ENCODE assay signal across 1 cellular context in the genomic region with DNA sequence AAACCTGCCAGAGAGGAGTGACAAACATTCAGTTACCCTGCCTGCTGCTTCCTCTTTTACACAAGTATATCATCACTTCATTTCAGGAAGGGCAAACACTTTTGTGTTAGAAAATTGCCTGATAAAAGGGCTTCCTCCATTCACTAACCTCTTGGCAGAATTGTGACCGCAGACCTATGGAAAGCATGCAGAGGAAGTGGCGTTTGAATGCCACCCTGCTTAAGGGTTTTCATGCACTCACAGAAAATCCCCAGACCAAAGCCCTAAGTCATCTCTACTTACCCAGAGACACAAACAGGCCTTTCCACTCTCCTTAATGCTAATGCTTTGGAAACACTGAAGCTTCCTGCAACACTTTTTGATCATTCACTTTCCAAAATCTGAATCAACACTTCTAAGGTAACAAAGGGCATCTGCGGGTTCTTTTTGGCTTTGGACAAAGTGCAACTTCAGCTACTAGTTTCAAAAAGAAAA.
A peak's percentile ranks its signal among the peaks of the same experiment; 100 is the strongest.
TF ChIP-seq lines count a peak whose summit lies in the region.

No MANE protein-coding gene starts in this region.

TF ChIP-seq in liver, 16 proteins besides CTCF, POLR2A, EP300 and RAD21 (continued from another document):
- TF ChIP-seq ZBTB33 (IDR thresholded peaks at IDR 0.05) (peak; percentile 22), JUND (IDR thresholded peaks at IDR 0.05) (peak in 1 of 2 donors; percentile 31), GABPA (IDR thresholded peaks at IDR 0.05 in 1 of 2, conservative IDR thresholded peaks at IDR 0.05 in 1 of 2) (no peak), RXRA (IDR thresholded peaks at IDR 0.05) (peak; percentile 32 to 45), SP1 (IDR thresholded peaks at IDR 0.05) (peak; percentile 85), HNF4G (IDR thresholded peaks at IDR 0.05) (peak; percentile 51), HNF4A (conservative IDR thresholded peaks at IDR 0.05) (peak; percentile 85 to 86), FOXA2 (IDR thresholded peaks at IDR 0.05) (peak; percentile 6), FOXA1 (IDR thresholded peaks at IDR 0.05) (no peak), NR2F2 (IDR thresholded peaks at IDR 0.05) (peak; percentile 9)
- TF ChIP-seq, protein P1, sequence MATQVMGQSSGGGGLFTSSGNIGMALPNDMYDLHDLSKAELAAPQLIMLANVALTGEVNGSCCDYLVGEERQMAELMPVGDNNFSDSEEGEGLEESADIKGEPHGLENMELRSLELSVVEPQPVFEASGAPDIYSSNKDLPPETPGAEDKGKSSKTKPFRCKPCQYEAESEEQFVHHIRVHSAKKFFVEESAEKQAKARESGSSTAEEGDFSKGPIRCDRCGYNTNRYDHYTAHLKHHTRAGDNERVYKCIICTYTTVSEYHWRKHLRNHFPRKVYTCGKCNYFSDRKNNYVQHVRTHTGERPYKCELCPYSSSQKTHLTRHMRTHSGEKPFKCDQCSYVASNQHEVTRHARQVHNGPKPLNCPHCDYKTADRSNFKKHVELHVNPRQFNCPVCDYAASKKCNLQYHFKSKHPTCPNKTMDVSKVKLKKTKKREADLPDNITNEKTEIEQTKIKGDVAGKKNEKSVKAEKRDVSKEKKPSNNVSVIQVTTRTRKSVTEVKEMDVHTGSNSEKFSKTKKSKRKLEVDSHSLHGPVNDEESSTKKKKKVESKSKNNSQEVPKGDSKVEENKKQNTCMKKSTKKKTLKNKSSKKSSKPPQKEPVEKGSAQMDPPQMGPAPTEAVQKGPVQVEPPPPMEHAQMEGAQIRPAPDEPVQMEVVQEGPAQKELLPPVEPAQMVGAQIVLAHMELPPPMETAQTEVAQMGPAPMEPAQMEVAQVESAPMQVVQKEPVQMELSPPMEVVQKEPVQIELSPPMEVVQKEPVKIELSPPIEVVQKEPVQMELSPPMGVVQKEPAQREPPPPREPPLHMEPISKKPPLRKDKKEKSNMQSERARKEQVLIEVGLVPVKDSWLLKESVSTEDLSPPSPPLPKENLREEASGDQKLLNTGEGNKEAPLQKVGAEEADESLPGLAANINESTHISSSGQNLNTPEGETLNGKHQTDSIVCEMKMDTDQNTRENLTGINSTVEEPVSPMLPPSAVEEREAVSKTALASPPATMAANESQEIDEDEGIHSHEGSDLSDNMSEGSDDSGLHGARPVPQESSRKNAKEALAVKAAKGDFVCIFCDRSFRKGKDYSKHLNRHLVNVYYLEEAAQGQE (IDR thresholded peaks at IDR 0.05): peak; percentile 34
- TF ChIP-seq, protein P2, sequence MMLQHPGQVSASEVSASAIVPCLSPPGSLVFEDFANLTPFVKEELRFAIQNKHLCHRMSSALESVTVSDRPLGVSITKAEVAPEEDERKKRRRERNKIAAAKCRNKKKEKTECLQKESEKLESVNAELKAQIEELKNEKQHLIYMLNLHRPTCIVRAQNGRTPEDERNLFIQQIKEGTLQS (IDR thresholded peaks at IDR 0.05): no peak
- TF ChIP-seq, protein P3, sequence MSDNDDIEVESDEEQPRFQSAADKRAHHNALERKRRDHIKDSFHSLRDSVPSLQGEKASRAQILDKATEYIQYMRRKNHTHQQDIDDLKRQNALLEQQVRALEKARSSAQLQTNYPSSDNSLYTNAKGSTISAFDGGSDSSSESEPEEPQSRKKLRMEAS (IDR thresholded peaks at IDR 0.05): no peak
